ENCODE assay signal across 9 cellular contexts in genomic region chr2:167212054-167212648, GRCh38.
DNase-seq lines count a peak whose midpoint lies in the region; ATAC-seq and TF ChIP-seq lines count a peak whose summit lies in the region.
"Had no signal": no experiment of that assay in that cellular context is flagged by ENCODE, and none has a peak within 500 bp of the region (broad histone marks: within the 10 kb centered on the region; RNA-seq: fewer than 3 reads in every experiment).

No MANE protein-coding gene starts in this region.

- no peaks in the 10 kb centered on the region for H3K9me3 ChIP-seq in CD4-positive, alpha-beta memory T cell (ENCODE audit: control insufficient read depth in 1 of 2, low read length in 2 of 2)

- ATAC-seq in GM18867 (IDR thresholded peaks at IDR 0.05; ENCODE audit: unreplicated experiment) (peak; percentile 93), HG03175 (IDR thresholded peaks at IDR 0.05; ENCODE audit: unreplicated experiment) (peak; percentile 86), left colon (peak; percentile 54), HG03520 (IDR thresholded peaks at IDR 0.05; ENCODE audit: unreplicated experiment) (no peak)
- ATAC-seq: T-cell had no signal

- DNase-seq in CD4-positive, alpha-beta memory T cell, result peak in 3 of 5 donors; percentile 3 to 7 (median 6)
- peak; percentile 14 to 77 for DNase-seq in NCI-H526 (lab: John Stamatoyannopoulos, UW)
- DNase-seq in brain microvascular endothelial cell, result peak; percentile 57
- peak in 1 of 2 donors; percentile 16 for DNase-seq in left colon
- DNase-seq in stimulated activated naive CD4-positive, alpha-beta T cell treated with Interleukin-2 at 50 U/mL for 16 hours (lab: John Stamatoyannopoulos, UW), result no peak

- no peak overlapping the region for H3K27ac ChIP-seq in CD4-positive, alpha-beta memory T cell (ENCODE audit: low read depth, low read length)
- H3K27ac ChIP-seq in brain microvascular endothelial cell, result no peak overlapping the region

- no peaks in the 10 kb centered on the region for H3K4me1 Mint-ChIP-seq in CD4-positive, alpha-beta memory T cell
- H3K4me1 Mint-ChIP-seq: T-cell had no signal

- H3K36me3 ChIP-seq in CD4-positive, alpha-beta memory T cell (ENCODE audit: insufficient read depth, low read length), result no peaks in the 10 kb centered on the region
- H3K36me3 ChIP-seq in brain microvascular endothelial cell (replicated peaks), result no peaks in the 10 kb centered on the region

- no peak overlapping the region for H3K4me3 Mint-ChIP-seq in CD4-positive, alpha-beta memory T cell
- H3K4me3 Mint-ChIP-seq: T-cell had no signal

- no peaks in the 10 kb centered on the region for H3K4me1 ChIP-seq in CD4-positive, alpha-beta memory T cell (ENCODE audit: insufficient read depth, low read length)

- intact Hi-C loops in CD4-positive, alpha-beta memory T cell (cut with micrococcal nuclease), result no loop called here
- intact Hi-C loops in left colon (cut with DNase I, micrococcal nuclease), result loop anchor here in 1 of 2 donors (10.0 kb wide), 1 partner anchor 677 kb away; no protein-coding TSS in a partner anchor

- no peaks in the 10 kb centered on the region for H3K27me3 ChIP-seq in CD4-positive, alpha-beta memory T cell (ENCODE audit: insufficient read depth, low read length)
- H3K27me3 ChIP-seq in brain microvascular endothelial cell (replicated peaks), result no peaks in the 10 kb centered on the region

- no peaks in the 10 kb centered on the region for H3K36me3 Mint-ChIP-seq in CD4-positive, alpha-beta memory T cell
- H3K36me3 Mint-ChIP-seq: T-cell had no signal

- TF ChIP-seq CTCF in brain microvascular endothelial cell (IDR thresholded peaks at IDR 0.05; ENCODE audit: low read depth, low read length, missing control alignments), result peak; percentile 79

- H3K27ac Mint-ChIP-seq in CD4-positive, alpha-beta memory T cell, result no peak overlapping the region
- H3K27ac Mint-ChIP-seq: T-cell had no signal

- no peaks in the 10 kb centered on the region for H3K9me3 Mint-ChIP-seq in CD4-positive, alpha-beta memory T cell
- H3K9me3 Mint-ChIP-seq: T-cell had no signal

- CTCF ChIA-PET in CD4-positive, alpha-beta memory T cell (lab: Charles Lee; ENCODE audit: partially characterized antibody), result no interaction called here

- POLR2A ChIA-PET in CD4-positive, alpha-beta memory T cell (lab: Charles Lee; ENCODE audit: partially characterized antibody), result no interaction called here

- no peak overlapping the region for H3K4me3 ChIP-seq in CD4-positive, alpha-beta memory T cell (ENCODE audit: low read length in 2 of 2)
- no peak overlapping the region for H3K4me3 ChIP-seq in brain microvascular endothelial cell (ENCODE audit: low read depth, low read length)

- no peaks in the 10 kb centered on the region for H3K27me3 Mint-ChIP-seq in CD4-positive, alpha-beta memory T cell
- H3K27me3 Mint-ChIP-seq: T-cell had no signal

- in situ Hi-C loops in brain microvascular endothelial cell (cut with HindIII; ENCODE audit: low pct_ligation_motif_present, low sequenced_read_pairs), result no loop called here
